Comparison of ENCODE assay signal across 20 cellular contexts in the genomic region with DNA sequence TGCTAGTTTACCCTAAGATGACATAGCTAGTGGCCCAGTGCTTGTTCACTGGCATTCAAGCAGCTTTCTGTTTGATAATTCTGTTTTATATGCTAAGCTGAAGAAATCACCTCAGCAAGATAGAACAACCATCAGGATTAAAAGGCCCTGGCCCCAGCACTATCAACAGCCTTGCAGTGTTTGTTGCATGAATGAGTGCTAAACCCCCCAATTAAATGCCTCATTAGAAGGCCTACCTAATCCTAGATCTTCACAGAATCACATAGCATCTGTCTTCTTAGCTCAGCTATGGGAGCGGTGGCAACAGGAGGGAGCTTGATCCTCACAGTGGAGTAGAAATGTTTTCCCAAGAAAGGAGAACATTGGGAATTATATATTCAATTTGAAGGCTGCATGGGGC.
DNase-seq lines count a peak whose midpoint lies in the region; TF ChIP-seq lines count a peak whose summit lies in the region.
"Had no signal": no experiment of that assay in that cellular context is flagged by ENCODE, and none has a peak within 500 bp of the region (broad histone marks: within the 10 kb centered on the region; RNA-seq: fewer than 3 reads in every experiment).

No MANE protein-coding gene starts in this region.

- intact Hi-C loops in activated T-helper 1 cell treated with anti-CD3 and anti-CD28 coated beads, Interleukin-12 subunit alpha, Interleukin-12 subunit beta, Interleukin-2, Interleukin-4 antibody, amounts not matched to agents 30 ng/mL and 10 ng/mL and 1 ng/mL, durations not matched to agents 14 hours and 24 hours and 36 hours (cut with micrococcal nuclease): no loop called here

- no peaks in the 10 kb centered on the region for H3K36me3 Mint-ChIP-seq in neural progenitor cell
- H3K36me3 Mint-ChIP-seq in activated T-helper 1 cell treated with anti-CD3 and anti-CD28 coated beads, Interleukin-12 subunit alpha, Interleukin-12 subunit beta, Interleukin-2, Interleukin-4 antibody, amounts not matched to agents 30 ng/mL and 10 ng/mL and 1 ng/mL, durations not matched to agents 14 hours and 24 hours and 36 hours (ENCODE audit: low read depth): no peaks in the 10 kb centered on the region
- H3K36me3 Mint-ChIP-seq: IgD-negative memory B cell had no signal

- peak overlapping the region; percentile 27; the same call in 1 of the 2 replicates for H3K27ac ChIP-seq in WERI-Rb-1
- peak overlapping the region; percentile 2 for H3K27ac ChIP-seq in neural progenitor cell
- H3K27ac ChIP-seq: 22Rv1, A549, C4-2B, GM23248 had no signal

- H3K9me3 ChIP-seq in WERI-Rb-1 (ENCODE audit: severe bottlenecking): no peaks in the 10 kb centered on the region
- H3K9me3 ChIP-seq in neural progenitor cell (ENCODE audit: low read depth): no peaks in the 10 kb centered on the region
- H3K9me3 ChIP-seq: A549, Caco-2 had no signal

- H3K9me3 Mint-ChIP-seq in neural progenitor cell: no peaks in the 10 kb centered on the region
- H3K9me3 Mint-ChIP-seq in activated T-helper 1 cell treated with anti-CD3 and anti-CD28 coated beads, Interleukin-12 subunit alpha, Interleukin-12 subunit beta, Interleukin-2, Interleukin-4 antibody, amounts not matched to agents 30 ng/mL and 10 ng/mL and 1 ng/mL, durations not matched to agents 14 hours and 24 hours and 36 hours: no peaks in the 10 kb centered on the region

- no peaks in the 10 kb centered on the region for H3K4me1 Mint-ChIP-seq in neural progenitor cell
- no peaks in the 10 kb centered on the region for H3K4me1 Mint-ChIP-seq in activated T-helper 1 cell treated with anti-CD3 and anti-CD28 coated beads, Interleukin-12 subunit alpha, Interleukin-12 subunit beta, Interleukin-2, Interleukin-4 antibody, amounts not matched to agents 30 ng/mL and 10 ng/mL and 1 ng/mL, durations not matched to agents 14 hours and 24 hours and 36 hours (ENCODE audit: low read depth)
- H3K4me1 Mint-ChIP-seq: IgD-negative memory B cell had no signal

- H3K4me3 Mint-ChIP-seq in neural progenitor cell: no peak overlapping the region
- H3K4me3 Mint-ChIP-seq in activated T-helper 1 cell treated with anti-CD3 and anti-CD28 coated beads, Interleukin-12 subunit alpha, Interleukin-12 subunit beta, Interleukin-2, Interleukin-4 antibody, amounts not matched to agents 30 ng/mL and 10 ng/mL and 1 ng/mL, durations not matched to agents 14 hours and 24 hours and 36 hours: no peak overlapping the region
- H3K4me3 Mint-ChIP-seq: CD4-positive, alpha-beta T cell; HFFc6; IgD-negative memory B cell had no signal

- H3K4me3 ChIP-seq in WERI-Rb-1 (ENCODE audit: low read depth, low read length) (no peak overlapping the region), neural progenitor cell (no peak overlapping the region)
- H3K4me3 ChIP-seq: A549, GM12878, GM23248 had no signal

- DNase-seq in D341Med (ENCODE audit: low spot score) (peak; percentile 66), NCI-H524 (lab: John Stamatoyannopoulos, UW) (peak; percentile 64 to 91), WERI-Rb-1 (peak; percentile 69), neural progenitor cell (ENCODE audit: low spot score) (peak; percentile 65), islet precursor cell (no peak), DMS79 (lab: John Stamatoyannopoulos, UW) (no peak), RPMI8226 (no peak)
- no peak for DNase-seq in activated T-helper 1 cell treated with anti-CD3 and anti-CD28 coated beads, Interleukin-12 subunit alpha, Interleukin-12 subunit beta, Interleukin-2, Interleukin-4 antibody, amounts not matched to agents 30 ng/mL and 10 ng/mL and 1 ng/mL, durations not matched to agents 14 hours and 24 hours and 36 hours (ENCODE audit: low spot score)
- DNase-seq: Caco-2; CD4-positive, alpha-beta T cell; DND-41; EL; GM23248; H7; HFFc6 had no signal

- H3F3A ChIP-seq in neural progenitor cell (ENCODE audit: low read depth): no peaks in the 10 kb centered on the region

- no peak overlapping the region for H2AFZ ChIP-seq in neural progenitor cell (replicated peaks)
- H2AFZ ChIP-seq: GM23248 had no signal

- H3K36me3 ChIP-seq in WERI-Rb-1 (no peaks in the 10 kb centered on the region), neural progenitor cell (no peaks in the 10 kb centered on the region)

- TF ChIP-seq CTCF in WERI-Rb-1 (IDR thresholded peaks at IDR 0.05; ENCODE audit: low read depth, low read length) (no peak), neural progenitor cell (IDR thresholded peaks at IDR 0.05) (no peak)

- H3K27ac Mint-ChIP-seq in neural progenitor cell: no peak overlapping the region
- no peak overlapping the region for H3K27ac Mint-ChIP-seq in activated T-helper 1 cell treated with anti-CD3 and anti-CD28 coated beads, Interleukin-12 subunit alpha, Interleukin-12 subunit beta, Interleukin-2, Interleukin-4 antibody, amounts not matched to agents 30 ng/mL and 10 ng/mL and 1 ng/mL, durations not matched to agents 14 hours and 24 hours and 36 hours
- H3K27ac Mint-ChIP-seq: CD4-positive, alpha-beta T cell; HFFc6; IgD-negative memory B cell had no signal

- peaks cover 16% of the 10 kb centered on the region for H3K4me1 ChIP-seq in neural progenitor cell
- H3K4me1 ChIP-seq: A549, Caco-2 had no signal

- H3K4me2 ChIP-seq in neural progenitor cell: peak overlapping the region; percentile 14
- H3K4me2 ChIP-seq: A549 had no signal

- H3K9ac ChIP-seq in neural progenitor cell: no peak overlapping the region
- H3K9ac ChIP-seq: GM23248 had no signal

- H3K27me3 Mint-ChIP-seq in neural progenitor cell (ENCODE audit: insufficient read depth, low read depth): no peaks in the 10 kb centered on the region
- H3K27me3 Mint-ChIP-seq in activated T-helper 1 cell treated with anti-CD3 and anti-CD28 coated beads, Interleukin-12 subunit alpha, Interleukin-12 subunit beta, Interleukin-2, Interleukin-4 antibody, amounts not matched to agents 30 ng/mL and 10 ng/mL and 1 ng/mL, durations not matched to agents 14 hours and 24 hours and 36 hours (ENCODE audit: insufficient read depth): no peaks in the 10 kb centered on the region
- H3K27me3 Mint-ChIP-seq: CD4-positive, alpha-beta T cell; IgD-negative memory B cell had no signal

- no peaks in the 10 kb centered on the region for H4K20me1 ChIP-seq in neural progenitor cell (ENCODE audit: low read depth)

- H3K27me3 ChIP-seq in WERI-Rb-1 (ENCODE audit: insufficient read depth, low read depth, severe bottlenecking): no peaks in the 10 kb centered on the region
- H3K27me3 ChIP-seq in neural progenitor cell: no peaks in the 10 kb centered on the region

- no peaks in the 10 kb centered on the region for H3K79me2 ChIP-seq in neural progenitor cell (ENCODE audit: low read depth)

Comparison
In these comparisons a context has a peak if more than half of its experiments do, and no peak if none do; other contexts are left out.
1. DNase-seq: peak in D341Med (single experiment), NCI-H524 (2 of 2), WERI-Rb-1 (single experiment) and neural progenitor cell (single experiment); none in islet precursor cell (single experiment), DMS79 (single experiment), activated T-helper 1 cell treated with anti-CD3 and anti-CD28 coated beads, Interleukin-12 subunit alpha, Interleukin-12 subunit beta, Interleukin-2, Interleukin-4 antibody, amounts not matched to agents 30 ng/mL and 10 ng/mL and 1 ng/mL, durations not matched to agents 14 hours and 24 hours and 36 hours (single experiment) and RPMI8226 (single experiment).